14 cellular contexts compared by ENCODE assay signal in genomic region chr1:29649375-29650040, GRCh38.
DNase-seq lines count a peak whose midpoint lies in the region; TF ChIP-seq lines count a peak whose summit lies in the region.
"Had no signal": no experiment of that assay in that cellular context is flagged by ENCODE, and none has a peak within 500 bp of the region (broad histone marks: within the 10 kb centered on the region; RNA-seq: fewer than 3 reads in every experiment).

No MANE protein-coding gene starts in this region.

- H3K27ac ChIP-seq in transverse colon (no peak overlapping the region), neuronal stem cell (replicated peaks; ENCODE audit: low read length) (no peak overlapping the region)
- H3K27ac ChIP-seq: 22Rv1, right lobe of liver, suprapubic skin had no signal

- H3K9me3 ChIP-seq in transverse colon, result no peaks in the 10 kb centered on the region
- H3K9me3 ChIP-seq in neuronal stem cell (replicated peaks in 1 of 2; ENCODE audit: control insufficient read depth in 2 of 2, insufficient read depth in 1 of 2, low read depth in 1 of 2, low read length in 2 of 2), result no peaks in the 10 kb centered on the region
- H3K9me3 ChIP-seq: right lobe of liver, suprapubic skin had no signal

- no peak for TF ChIP-seq EP300 in transverse colon (IDR thresholded peaks at IDR 0.05; ENCODE audit: low read depth)

- no peak overlapping the region for H4K91ac ChIP-seq in neuronal stem cell (ENCODE audit: low read depth, low read length, poor library complexity)

- H3K27me3 ChIP-seq in transverse colon (no peaks in the 10 kb centered on the region), neuronal stem cell (ENCODE audit: control insufficient read depth in 3 of 3, insufficient read depth in 3 of 3, low read depth in 1 of 3, low read length in 3 of 3) (no peaks in the 10 kb centered on the region)
- H3K27me3 ChIP-seq: right lobe of liver had no signal

- H3K14ac ChIP-seq in neuronal stem cell (ENCODE audit: low read length), result no peak overlapping the region

- H4K8ac ChIP-seq in neuronal stem cell (ENCODE audit: low read depth, low read length), result no peak overlapping the region

- H2AK5ac ChIP-seq in neuronal stem cell (ENCODE audit: low read depth, low read length), result no peak overlapping the region

- no peak overlapping the region for H3K4me3 ChIP-seq in transverse colon
- H3K4me3 ChIP-seq in neuronal stem cell (ENCODE audit: low read length in 2 of 2), result no peak overlapping the region
- H3K4me3 ChIP-seq: right lobe of liver, suprapubic skin had no signal

- H2AFZ ChIP-seq in neuronal stem cell (ENCODE audit: low read length), result no peak overlapping the region

- no peak overlapping the region for H2BK15ac ChIP-seq in neuronal stem cell (ENCODE audit: low read length)

- TF ChIP-seq POLR2A in transverse colon (IDR thresholded peaks at IDR 0.05), result no peak

- intact Hi-C loops in posterior vena cava (cut with DNase I), result no loop called here
- intact Hi-C loops in transverse colon (cut with DNase I; ENCODE audit: low total_unique reads), result no loop called here

- no peak overlapping the region for H3K9ac ChIP-seq in neuronal stem cell (ENCODE audit: low read depth, low read length, poor library complexity)

- no peak overlapping the region for H3K4me2 ChIP-seq in neuronal stem cell (ENCODE audit: insufficient read depth, low read length, poor library complexity, severe bottlenecking)

- H3K23ac ChIP-seq in neuronal stem cell (ENCODE audit: low read depth, low read length, poor library complexity), result no peak overlapping the region

- DNase-seq in DMS 273 (lab: John Stamatoyannopoulos, UW; ENCODE audit: unreplicated experiment) (peak; percentile 45), DMS 273 treated with DMSO at 0.1 percent for 48 hours (lab: John Stamatoyannopoulos, UW) (no peak), NAMALWA (ENCODE audit: low spot score) (peak; percentile 22), posterior vena cava (ENCODE audit: low spot score) (peak; percentile 75), transverse colon (no peak), neuronal stem cell (ENCODE audit: low spot score) (no peak), NCI-H82 treated with DMSO at 0.1 percent for 48 hours (lab: John Stamatoyannopoulos, UW; ENCODE audit: unreplicated experiment) (no peak)
- peak; percentile 35 for DNase-seq in activated CD8-positive, alpha-beta memory T cell treated with anti-CD3 and anti-CD28 coated beads, Interleukin-2, amount 50 U/mL, for 48 hours
- DNase-seq: dermis blood vessel endothelial cell, NCI-H2171 treated with DMSO at 0.1 percent for 48 hours, T-helper 9 cell had no signal

- H3K36me3 ChIP-seq in transverse colon (no peaks in the 10 kb centered on the region), neuronal stem cell (replicated peaks in 1 of 2; ENCODE audit: control insufficient read depth in 2 of 2, insufficient read depth in 2 of 2, low read length in 2 of 2) (no peaks in the 10 kb centered on the region)
- H3K36me3 ChIP-seq: right lobe of liver, suprapubic skin had no signal

- no peak overlapping the region for H2BK5ac ChIP-seq in neuronal stem cell (ENCODE audit: low read length)

- H3K4me1 ChIP-seq in transverse colon (no peaks in the 10 kb centered on the region), neuronal stem cell (ENCODE audit: control insufficient read depth in 2 of 2, insufficient read depth in 1 of 2, low read depth in 1 of 2, low read length in 2 of 2) (no peaks in the 10 kb centered on the region)
- H3K4me1 ChIP-seq: right lobe of liver, suprapubic skin had no signal

- no peaks in the 10 kb centered on the region for H3K79me1 ChIP-seq in neuronal stem cell (ENCODE audit: low read depth, low read length)

- H2BK12ac ChIP-seq in neuronal stem cell (ENCODE audit: low read length), result no peak overlapping the region

- whole genome bisulfite sequencing in transverse colon (ENCODE audit: low coverage in 1 of 2), 2 donors, result 72 to 100% methylated on average over 2 to 13 of the region's 13 CpGs
- WGBS in neuronal stem cell (ENCODE audit: extremely low coverage in 2 of 2, insufficient read length in 2 of 2, insufficient replicate concordance in 1 of 2), 2 donors, result no CpG with 5 or more reads among the region's 13 CpGs

- no peak overlapping the region for H3K4ac ChIP-seq in neuronal stem cell (ENCODE audit: low read length)

- in situ Hi-C loops in transverse colon (cut with MboI; ENCODE audit: low pct_ligation_motif_present in 1 of 4, low pct_unique_long_range_greater_than_20kb in 1 of 4, low sequenced_read_pairs in 3 of 4), result no loop called here

- TF ChIP-seq CTCF in transverse colon (IDR thresholded peaks at IDR 0.05), result no peak

- H2BK120ac ChIP-seq in neuronal stem cell (ENCODE audit: low read depth, low read length), result no peak overlapping the region

- H3K18ac ChIP-seq in neuronal stem cell (ENCODE audit: low read length), result no peak overlapping the region

Comparison
In these comparisons a context has a peak if more than half of its experiments do, and no peak if none do; other contexts are left out.
1. DNase-seq: peak in DMS 273 (single experiment), NAMALWA (single experiment), activated CD8-positive, alpha-beta memory T cell treated with anti-CD3 and anti-CD28 coated beads, Interleukin-2, amount 50 U/mL, for 48 hours (single experiment) and posterior vena cava (single experiment); none in DMS 273 treated with DMSO at 0.1 percent for 48 hours (single experiment), transverse colon (single experiment), neuronal stem cell (single experiment) and NCI-H82 treated with DMSO at 0.1 percent for 48 hours (single experiment).